8 cellular contexts compared by ENCODE assay signal in genomic region chr17:42154514-42154883, GRCh38. TPM values are rescaled to one million over a fixed set of nuclear protein-coding genes. Genes with fewer than 3 reads are reported as not detected.
DNase-seq lines count a peak whose midpoint lies in the region; ATAC-seq and TF ChIP-seq lines count a peak whose summit lies in the region.

No MANE protein-coding gene starts in this region.

- under 1% methylated on average over 12 of the region's 12 CpGs for WGBS in liver
- WGBS in upper lobe of left lung, 2 donors: 0 to 1% methylated on average over 3 to 12 of the region's 12 CpGs

- H3K27ac ChIP-seq in ascending aorta: peak overlapping the region; percentile 76 to 87
- peak overlapping the region; percentile 75 to 81 for H3K27ac ChIP-seq in liver (ENCODE audit: low read depth in 1 of 2, low read length in 2 of 2)
- peak overlapping the region; percentile 86 to 95 (median 93) for H3K27ac ChIP-seq in upper lobe of left lung

- no peak for TF ChIP-seq CTCF in ascending aorta (IDR thresholded peaks at IDR 0.05)
- no peak for TF ChIP-seq CTCF in liver (IDR thresholded peaks at IDR 0.05; ENCODE audit: low read depth, low read length, missing input control)
- no peak for TF ChIP-seq CTCF in upper lobe of left lung (IDR thresholded peaks at IDR 0.05)

- H3K36me3 ChIP-seq in ascending aorta: peaks cover 7 to 8% of the 10 kb centered on the region in 2 donors
- H3K36me3 ChIP-seq in liver (ENCODE audit: control insufficient read depth in 4 of 4, insufficient read depth in 3 of 4, low read depth in 1 of 4, low read length in 3 of 4): no peaks in the 10 kb centered on the region
- peaks cover 0 to 25% (median 3%) of the 10 kb centered on the region in 4 donors for H3K36me3 ChIP-seq in upper lobe of left lung

- no peak for TF ChIP-seq POLR2A in upper lobe of left lung (IDR thresholded peaks at IDR 0.05)

- TF ChIP-seq EP300 in upper lobe of left lung (IDR thresholded peaks at IDR 0.05): no peak

- H3K9me3 Mint-ChIP-seq in activated T-cell treated with anti-CD3 and anti-CD28 coated beads, Interleukin-2, amount 50 U/mL, for 4 hours: no peaks in the 10 kb centered on the region

- no peak for DNase-seq in activated T-cell treated with anti-CD3 and anti-CD28 coated beads, Interleukin-2, amount 50 U/mL, for 4 hours
- no peak for DNase-seq in activated T-cell treated with anti-CD3 and anti-CD28 coated beads, Interleukin-2, amount 50 U/mL, for 48 hours
- DNase-seq in ascending aorta (ENCODE audit: low spot score in 2 of 2) (no peak), upper lobe of left lung (no peak), NCI-H1694 (lab: John Stamatoyannopoulos, UW) (no peak), anterior cingulate cortex (lab: John Stamatoyannopoulos, UW) (no peak), hippocampal formation (lab: John Stamatoyannopoulos, UW) (no peak)

- intact Hi-C loops in ascending aorta (cut with DNase I): no loop called here

- H3K27me3 ChIP-seq in ascending aorta (no peaks in the 10 kb centered on the region), liver (ENCODE audit: control insufficient read depth in 4 of 4, insufficient read depth in 4 of 4, low read length in 3 of 4) (no peaks in the 10 kb centered on the region), upper lobe of left lung (no peaks in the 10 kb centered on the region)

- H3K4me3 Mint-ChIP-seq in activated T-cell treated with anti-CD3 and anti-CD28 coated beads, Interleukin-2, amount 50 U/mL, for 4 hours: peak overlapping the region; percentile 87

- ATAC-seq in activated T-cell treated with anti-CD3 and anti-CD28 coated beads, Interleukin-2, amount 50 U/mL, for 4 hours: peak in 1 of 2 donors; percentile 2
- no peak for ATAC-seq in upper lobe of left lung (ENCODE audit: low FRiP score in 2 of 2)

- H3K27me3 Mint-ChIP-seq in activated T-cell treated with anti-CD3 and anti-CD28 coated beads, Interleukin-2, amount 50 U/mL, for 4 hours (ENCODE audit: low read depth): no peaks in the 10 kb centered on the region

- H3K4me1 Mint-ChIP-seq in activated T-cell treated with anti-CD3 and anti-CD28 coated beads, Interleukin-2, amount 50 U/mL, for 4 hours (ENCODE audit: low read depth): peaks cover 31% of the 10 kb centered on the region

- no peaks in the 10 kb centered on the region for H3K9me3 ChIP-seq in ascending aorta
- no peaks in the 10 kb centered on the region for H3K9me3 ChIP-seq in liver (ENCODE audit: control insufficient read depth in 4 of 4, low read length in 3 of 4)
- no peaks in the 10 kb centered on the region for H3K9me3 ChIP-seq in upper lobe of left lung

- no peak for TF ChIP-seq RAD21 in liver (IDR thresholded peaks at IDR 0.05)

- H3K36me3 Mint-ChIP-seq in activated T-cell treated with anti-CD3 and anti-CD28 coated beads, Interleukin-2, amount 50 U/mL, for 4 hours (ENCODE audit: insufficient read depth): peaks cover 4% of the 10 kb centered on the region

- H3K9ac ChIP-seq in liver (ENCODE audit: low read depth in 1 of 2, low read length in 2 of 2): peak overlapping the region; percentile 91 to 95

- H3K4me1 ChIP-seq in ascending aorta (peaks cover 8 to 25% of the 10 kb centered on the region in 2 donors), liver (ENCODE audit: control insufficient read depth in 4 of 4, insufficient read depth in 4 of 4, low read length in 3 of 4) (peaks cover 0 to 22% (median 18%) of the 10 kb centered on the region in 4 donors), upper lobe of left lung (peaks cover 30 to 40% (median 31%) of the 10 kb centered on the region in 4 donors)

- H3K4me3 ChIP-seq in ascending aorta (peak overlapping the region; percentile 92 to 96), liver (ENCODE audit: low read depth in 1 of 3, low read length in 3 of 3) (peak overlapping the region; percentile 80 to 98 (median 97)), upper lobe of left lung (peak overlapping the region; percentile 77 to 97 (median 94))

TF ChIP-seq in liver, 16 proteins besides CTCF, POLR2A, EP300 and RAD21:
- TF ChIP-seq GABPA (IDR thresholded peaks at IDR 0.05 in 1 of 2, conservative IDR thresholded peaks at IDR 0.05 in 1 of 2) (no peak), TAF1 (conservative IDR thresholded peaks at IDR 0.05) (no peak), ATF3 (IDR thresholded peaks at IDR 0.05) (no peak), HNF4G (IDR thresholded peaks at IDR 0.05) (no peak), EGR1 (IDR thresholded peaks at IDR 0.05; ENCODE audit: low read depth in 2 of 2) (no peak)

RNA-seq across cellular contexts. Expression of gene RAB5C, which starts 0.3 kb away (rescaled TPM):
- total RNA-seq in activated T-cell treated with anti-CD3 and anti-CD28 coated beads, Interleukin-2, amount 50 U/mL, for 4 hours: 10 to 100 TPM; 76.5 to 81.0 (median 79.1) TPM
- total RNA-seq in ascending aorta (137 TPM), liver (10 to 100 TPM; 53.7 to 60.0 TPM), upper lobe of left lung (100 to 1,000 TPM in 3 of 6 donors, 10 to 100 TPM in 3; 57.6 to 183 (median 133) TPM)
- polyA plus RNA-seq in liver: 100 to 1,000 TPM in 1 of 2 donors, 10 to 100 TPM in 1; 53.5 to 107 TPM

RNA-seq across cellular contexts. Expression of gene KCNH4, which starts 26.4 kb away (rescaled TPM):
- 1 to 10 TPM; 2.2 to 2.6 (median 2.6) TPM for total RNA-seq in activated T-cell treated with anti-CD3 and anti-CD28 coated beads, Interleukin-2, amount 50 U/mL, for 4 hours
- not detected for total RNA-seq in ascending aorta
- total RNA-seq in liver: not detected
- under 1 TPM in 1 of 2 donors, not detected in 1; 0.01 TPM for polyA plus RNA-seq in liver
- under 1 TPM in 2 of 6 donors, not detected in 4; under 0.01 to 0.27 TPM for total RNA-seq in upper lobe of left lung

RNA-seq across cellular contexts. Expression of gene HCRT, which starts 30.8 kb away (rescaled TPM):
- total RNA-seq in activated T-cell treated with anti-CD3 and anti-CD28 coated beads, Interleukin-2, amount 50 U/mL, for 4 hours: not detected
- total RNA-seq in ascending aorta (not detected), liver (not detected), upper lobe of left lung (not detected)
- polyA plus RNA-seq in liver: not detected

RNA-seq across cellular contexts. Expression of gene HSPB9, which starts 31.9 kb away (rescaled TPM):
- total RNA-seq in activated T-cell treated with anti-CD3 and anti-CD28 coated beads, Interleukin-2, amount 50 U/mL, for 4 hours: under 1 TPM in 1 of 3 donors, not detected in 2; 0.10 TPM
- total RNA-seq in ascending aorta (not detected), liver (under 1 TPM; 0.17 to 0.42 TPM), upper lobe of left lung (1 to 10 TPM in 1 of 6 donors, under 1 TPM in 1, not detected in 4; 0.15 to 1.0 TPM)
- 1 to 10 TPM in 1 of 2 donors, under 1 TPM in 1; 0.69 to 4.0 TPM for polyA plus RNA-seq in liver

RNA-seq across cellular contexts. Expression of gene KAT2A, which starts 33.3 kb away (rescaled TPM):
- total RNA-seq in activated T-cell treated with anti-CD3 and anti-CD28 coated beads, Interleukin-2, amount 50 U/mL, for 4 hours: 10 to 100 TPM; 70.1 to 92.5 (median 82.4) TPM
- 94.3 TPM for total RNA-seq in ascending aorta
- total RNA-seq in liver: 10 to 100 TPM in 1 of 2 donors, 1 to 10 TPM in 1; 5.1 to 14.4 TPM
- 10 to 100 TPM in 1 of 2 donors, 1 to 10 TPM in 1; 7.4 to 11.7 TPM for polyA plus RNA-seq in liver
- total RNA-seq in upper lobe of left lung: 100 to 1,000 TPM in 1 of 6 donors, 10 to 100 TPM in 5; 17.0 to 116 (median 32.5) TPM
